Comparison of ENCODE assay signal across 17 cellular contexts in the genomic region with DNA sequence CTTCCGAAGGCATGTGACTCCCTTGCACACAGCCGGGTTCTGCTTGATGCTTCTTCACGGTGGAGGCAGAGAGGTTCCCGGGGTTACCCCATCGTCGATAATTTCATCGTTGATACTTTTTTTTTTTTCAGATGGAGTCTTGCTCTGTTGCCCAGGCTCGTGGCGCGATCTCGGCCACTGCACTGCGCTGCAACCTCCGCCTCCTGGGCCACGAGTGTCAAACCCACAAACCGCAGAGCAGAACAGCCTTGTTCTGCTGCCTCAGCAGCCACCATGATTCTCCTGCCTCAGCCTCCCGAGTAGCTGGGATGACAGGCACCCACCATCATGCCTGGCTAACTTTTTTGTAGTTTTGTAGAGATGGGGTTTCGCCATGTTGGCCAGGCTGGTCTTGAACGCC. TPM values are rescaled to one million over a fixed set of nuclear protein-coding genes. Genes with fewer than 3 reads are reported as not detected.
"Had no signal": no experiment of that assay in that cellular context is flagged by ENCODE, and none has a peak within 500 bp of the region (broad histone marks: within the 10 kb centered on the region; RNA-seq: fewer than 3 reads in every experiment).

No MANE protein-coding gene starts in this region.

RNA-seq across cellular contexts. Expression of a gene that starts 41.0 kb away (rescaled TPM):
- total RNA-seq: activated CD4-positive, alpha-beta memory T cell treated with anti-CD3 and anti-CD28 coated beads, Interleukin-2, amount 10 ng/mL, durations not matched to agents 7 days and 5 days; activated CD4-positive, alpha-beta T cell treated with anti-CD3 and anti-CD28 coated beads for 36 hours; activated CD4-positive, alpha-beta T cell treated with anti-CD3 and anti-CD28 coated beads, Interleukin-2, amount 10 ng/mL, durations not matched to agents 7 days and 5 days; activated CD8-positive, alpha-beta T cell treated with anti-CD3 and anti-CD28 coated beads, Interleukin-2, amount 10 ng/mL, durations not matched to agents 7 days and 5 days; activated naive CD4-positive, alpha-beta T cell treated with anti-CD3 and anti-CD28 coated beads for 36 hours; activated naive CD4-positive, alpha-beta T cell treated with anti-CD3 and anti-CD28 coated beads, Interleukin-2, amount 50 U/mL, for 72 hours; activated naive CD8-positive, alpha-beta T cell treated with anti-CD3 and anti-CD28 coated beads for 36 hours; activated T-cell treated with anti-CD3 and anti-CD28 coated beads, Interleukin-2, amount 50 U/mL, for 4 hours; activated T-cell treated with anti-CD3 and anti-CD28 coated beads, Interleukin-2, amount 50 U/mL, for 72 hours; activated T-helper 1 cell treated with anti-CD3 and anti-CD28 coated beads, Interleukin-12 subunit alpha, Interleukin-12 subunit beta, Interleukin-2, Interleukin-4 antibody, amounts not matched to agents 30 ng/mL and 10 ng/mL and 1 ng/mL, durations not matched to agents 14 hours and 24 hours and 36 hours; activated T-helper 17 cell treated with anti-CD3 and anti-CD28 coated beads, Interleukin-2, amount 50 U/mL, for 72 hours; adrenal gland; aorta; astrocyte; body of pancreas; breast epithelium; cardiac septum had no signal
- polyA plus RNA-seq: adrenal gland, aorta had no signal
